2 cellular contexts compared by ENCODE assay signal in genomic region chr9:129686736-129687135, GRCh38.
TF ChIP-seq lines count a peak whose summit lies in the region.

No MANE protein-coding gene starts in this region.

TF ChIP-seq in HEK293, 187 proteins besides CTCF, POLR2A, EP300 and RAD21:
- TF ChIP-seq ZIC2 (tag by site-specific recombination; IDR thresholded peaks at IDR 0.05) (peak; percentile 30; the same call in 1 of the 2 replicates), KLF7 (tag by site-specific recombination; IDR thresholded peaks at IDR 0.05; ENCODE audit: borderline replicate concordance) (no peak), GLIS1 (tag by site-specific recombination; IDR thresholded peaks at IDR 0.05) (peak; percentile 87)
- TF ChIP-seq, protein P1, sequence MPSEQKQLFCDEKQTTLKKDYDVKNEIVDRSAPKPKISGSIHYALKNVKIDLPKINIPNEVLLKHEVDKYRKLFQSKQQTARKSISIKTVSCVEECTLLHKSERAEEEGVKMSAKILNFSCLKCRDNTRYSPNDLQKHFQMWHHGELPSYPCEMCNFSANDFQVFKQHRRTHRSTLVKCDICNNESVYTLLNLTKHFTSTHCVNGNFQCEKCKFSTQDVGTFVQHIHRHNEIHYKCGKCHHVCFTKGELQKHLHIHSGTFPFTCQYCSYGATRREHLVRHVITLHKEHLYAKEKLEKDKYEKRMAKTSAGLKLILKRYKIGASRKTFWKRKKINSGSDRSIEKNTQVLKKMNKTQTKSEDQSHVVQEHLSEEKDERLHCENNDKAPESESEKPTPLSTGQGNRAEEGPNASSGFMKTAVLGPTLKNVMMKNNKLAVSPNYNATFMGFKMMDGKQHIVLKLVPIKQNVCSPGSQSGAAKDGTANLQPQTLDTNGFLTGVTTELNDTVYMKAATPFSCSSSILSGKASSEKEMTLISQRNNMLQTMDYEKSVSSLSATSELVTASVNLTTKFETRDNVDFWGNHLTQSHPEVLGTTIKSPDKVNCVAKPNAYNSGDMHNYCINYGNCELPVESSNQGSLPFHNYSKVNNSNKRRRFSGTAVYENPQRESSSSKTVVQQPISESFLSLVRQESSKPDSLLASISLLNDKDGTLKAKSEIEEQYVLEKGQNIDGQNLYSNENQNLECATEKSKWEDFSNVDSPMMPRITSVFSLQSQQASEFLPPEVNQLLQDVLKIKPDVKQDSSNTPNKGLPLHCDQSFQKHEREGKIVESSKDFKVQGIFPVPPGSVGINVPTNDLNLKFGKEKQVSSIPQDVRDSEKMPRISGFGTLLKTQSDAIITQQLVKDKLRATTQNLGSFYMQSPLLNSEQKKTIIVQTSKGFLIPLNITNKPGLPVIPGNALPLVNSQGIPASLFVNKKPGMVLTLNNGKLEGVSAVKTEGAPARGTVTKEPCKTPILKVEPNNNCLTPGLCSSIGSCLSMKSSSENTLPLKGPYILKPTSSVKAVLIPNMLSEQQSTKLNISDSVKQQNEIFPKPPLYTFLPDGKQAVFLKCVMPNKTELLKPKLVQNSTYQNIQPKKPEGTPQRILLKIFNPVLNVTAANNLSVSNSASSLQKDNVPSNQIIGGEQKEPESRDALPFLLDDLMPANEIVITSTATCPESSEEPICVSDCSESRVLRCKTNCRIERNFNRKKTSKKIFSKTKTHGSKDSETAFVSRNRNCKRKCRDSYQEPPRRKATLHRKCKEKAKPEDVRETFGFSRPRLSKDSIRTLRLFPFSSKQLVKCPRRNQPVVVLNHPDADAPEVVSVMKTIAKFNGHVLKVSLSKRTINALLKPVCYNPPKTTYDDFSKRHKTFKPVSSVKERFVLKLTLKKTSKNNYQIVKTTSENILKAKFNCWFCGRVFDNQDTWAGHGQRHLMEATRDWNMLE (tag by site-specific recombination; conservative IDR thresholded peaks at IDR 0.05; ENCODE audit: low read depth), result no peak

TF ChIP-seq in H1, 55 proteins besides CTCF, POLR2A, EP300 and RAD21:
- TF ChIP-seq CEBPB (IDR thresholded peaks at IDR 0.05; ENCODE audit: low read depth, low read length), result 0 out of 2 replicates have a peak, but pooled peaks have one; percentile 30
- no peak for TF ChIP-seq ATF3 (IDR thresholded peaks at IDR 0.05; ENCODE audit: insufficient read depth, low read depth, low read length)
